Comparison of ENCODE assay signal across 11 cellular contexts in the genomic region with DNA sequence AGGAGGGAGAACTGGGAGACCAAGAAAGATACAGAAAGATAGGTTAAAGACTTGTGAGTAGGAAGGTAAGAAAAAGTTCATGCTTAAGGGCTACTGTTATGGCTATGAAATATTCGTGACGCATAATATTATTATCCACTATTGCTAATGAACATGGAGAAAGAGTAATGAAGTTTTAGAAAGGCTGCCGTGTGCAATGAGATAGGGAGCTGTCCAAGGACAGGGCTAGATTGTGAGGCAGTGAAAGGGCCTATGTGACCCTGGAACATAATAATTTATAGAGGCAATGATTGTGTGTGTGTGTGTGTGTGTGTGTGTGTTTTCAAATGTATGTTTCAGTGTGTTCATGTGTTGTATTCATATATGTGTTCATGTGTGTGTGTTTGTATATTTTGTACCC. TPM values are rescaled to one million over a fixed set of nuclear protein-coding genes. Genes with fewer than 3 reads are reported as not detected.
DNase-seq lines count a peak whose midpoint lies in the region; ATAC-seq and TF ChIP-seq lines count a peak whose summit lies in the region.
"Had no signal": no experiment of that assay in that cellular context is flagged by ENCODE, and none has a peak within 500 bp of the region (broad histone marks: within the 10 kb centered on the region; RNA-seq: fewer than 3 reads in every experiment).

No MANE protein-coding gene starts in this region.

- peak overlapping the region; percentile 94 for H3K4me3 Mint-ChIP-seq in activated T-helper 17 cell treated with anti-CD3 and anti-CD28 coated beads, Interleukin-2, amount 50 U/mL, for 72 hours
- peak overlapping the region in 5 of 8 donors; percentile 12 to 79 (median 68) for H3K4me3 Mint-ChIP-seq in naive B cell

- H3K4me3 ChIP-seq in right cardiac atrium (ENCODE audit: low read length) (no peak overlapping the region), ovary (no peak overlapping the region)

- no peak for TF ChIP-seq POLR2A in ovary (IDR thresholded peaks at IDR 0.05)

- H3K36me3 Mint-ChIP-seq in activated T-helper 17 cell treated with anti-CD3 and anti-CD28 coated beads, Interleukin-2, amount 50 U/mL, for 72 hours (ENCODE audit: low read depth), result peaks cover 66% of the 10 kb centered on the region
- H3K36me3 Mint-ChIP-seq in naive B cell, result peaks cover 11 to 18% of the 10 kb centered on the region in 2 donors

- no peaks in the 10 kb centered on the region for H3K27me3 ChIP-seq in right cardiac atrium (ENCODE audit: control insufficient read depth, insufficient read depth)
- no peaks in the 10 kb centered on the region for H3K27me3 ChIP-seq in ovary

- ATAC-seq in right cardiac atrium, result no peak
- ATAC-seq in Right ventricle myocardium superior (ENCODE audit: poor library complexity), result no peak
- no peak for ATAC-seq in activated T-helper 17 cell treated with anti-CD3 and anti-CD28 coated beads, Interleukin-2, amount 50 U/mL, for 72 hours (replicated peaks)
- ATAC-seq in naive B cell (ENCODE audit: low read depth in 2 of 2), result no peak

- H3K36me3 ChIP-seq in ovary, result no peaks in the 10 kb centered on the region

- TF ChIP-seq CTCF in ovary (IDR thresholded peaks at IDR 0.05), result no peak

- H3K4me1 Mint-ChIP-seq in activated T-helper 17 cell treated with anti-CD3 and anti-CD28 coated beads, Interleukin-2, amount 50 U/mL, for 72 hours, result peaks cover 56% of the 10 kb centered on the region
- H3K4me1 Mint-ChIP-seq in naive B cell, result peaks cover 55 to 86% (median 63%) of the 10 kb centered on the region in 3 donors

- no peak for TF ChIP-seq EP300 in ovary (IDR thresholded peaks at IDR 0.05)

- WGBS in right cardiac atrium, result 72% methylated on average over 3 of the region's 3 CpGs
- 66 to 69% (median 67%) methylated on average over 3 of the region's 3 CpGs for WGBS in ovary, 3 donors

- peaks cover 13% of the 10 kb centered on the region for H3K4me1 ChIP-seq in right cardiac atrium (ENCODE audit: control insufficient read depth, insufficient read depth, low read length)
- peaks cover 10% of the 10 kb centered on the region for H3K4me1 ChIP-seq in ovary (ENCODE audit: insufficient read depth)

- peak overlapping the region; percentile 51 for H3K27ac Mint-ChIP-seq in activated T-helper 17 cell treated with anti-CD3 and anti-CD28 coated beads, Interleukin-2, amount 50 U/mL, for 72 hours
- peak overlapping the region in 5 of 6 donors; percentile 43 to 84 (median 81) for H3K27ac Mint-ChIP-seq in naive B cell

- DNase-seq in right cardiac atrium, result no peak
- no peak for DNase-seq in Right ventricle myocardium superior
- DNase-seq in naive B cell, result no peak
- no peak for DNase-seq in NCI-H1105 treated with DMSO at 0.1 percent for 48 hours (lab: John Stamatoyannopoulos, UW)
- DNase-seq in ovary, result no peak
- DNase-seq in C1 segment of cervical spinal cord (lab: John Stamatoyannopoulos, UW), result no peak
- no peak for DNase-seq in NOMO-1 treated with dmso at 0.1 percent for 144 hours (lab: John Stamatoyannopoulos, UW; ENCODE audit: unreplicated experiment)
- DNase-seq: activated CD8-positive, alpha-beta memory T cell treated with anti-CD3 and anti-CD28 coated beads, Interleukin-2, amount 50 U/mL, for 48 hours; effector CD8-positive, alpha-beta T cell; NCI-H2029 had no signal

- H3K9me3 Mint-ChIP-seq in activated T-helper 17 cell treated with anti-CD3 and anti-CD28 coated beads, Interleukin-2, amount 50 U/mL, for 72 hours, result no peaks in the 10 kb centered on the region
- no peaks in the 10 kb centered on the region for H3K9me3 Mint-ChIP-seq in naive B cell

- no peaks in the 10 kb centered on the region for H3K27me3 Mint-ChIP-seq in activated T-helper 17 cell treated with anti-CD3 and anti-CD28 coated beads, Interleukin-2, amount 50 U/mL, for 72 hours
- H3K27me3 Mint-ChIP-seq in naive B cell, result no peaks in the 10 kb centered on the region

- intact Hi-C loops in right cardiac atrium (cut with DNase I), result no loop called here
- intact Hi-C loops in Right ventricle myocardium superior (cut with DNase I), result no loop called here
- intact Hi-C loops in ovary (cut with DNase I), result no loop called here

- H3K27ac ChIP-seq in right cardiac atrium (ENCODE audit: low read length) (peak overlapping the region; percentile 32), ovary (no peak overlapping the region)

- no peaks in the 10 kb centered on the region for H3K9me3 ChIP-seq in right cardiac atrium (ENCODE audit: control insufficient read depth, low read length)
- H3K9me3 ChIP-seq in ovary, result no peaks in the 10 kb centered on the region

RNA-seq across cellular contexts. Expression of a gene that starts 27.7 kb away (rescaled TPM):
- total RNA-seq in right cardiac atrium (100 to 1,000 TPM; 142 to 160 (median 154) TPM), Right ventricle myocardium superior (182 TPM), ovary (100 to 1,000 TPM; 117 to 152 (median 127) TPM)
- polyA plus RNA-seq in right cardiac atrium (52.7 TPM), naive B cell (ENCODE audit: low read depth in 6 of 6) (100 to 1,000 TPM; 188 to 346 (median 260) TPM), ovary (10 to 100 TPM; 39.7 to 66.1 TPM)
- total RNA-seq in activated T-helper 17 cell treated with anti-CD3 and anti-CD28 coated beads, Interleukin-2, amount 50 U/mL, for 72 hours, result 100 to 1,000 TPM; 322 to 452 TPM
